In the genomic region with DNA sequence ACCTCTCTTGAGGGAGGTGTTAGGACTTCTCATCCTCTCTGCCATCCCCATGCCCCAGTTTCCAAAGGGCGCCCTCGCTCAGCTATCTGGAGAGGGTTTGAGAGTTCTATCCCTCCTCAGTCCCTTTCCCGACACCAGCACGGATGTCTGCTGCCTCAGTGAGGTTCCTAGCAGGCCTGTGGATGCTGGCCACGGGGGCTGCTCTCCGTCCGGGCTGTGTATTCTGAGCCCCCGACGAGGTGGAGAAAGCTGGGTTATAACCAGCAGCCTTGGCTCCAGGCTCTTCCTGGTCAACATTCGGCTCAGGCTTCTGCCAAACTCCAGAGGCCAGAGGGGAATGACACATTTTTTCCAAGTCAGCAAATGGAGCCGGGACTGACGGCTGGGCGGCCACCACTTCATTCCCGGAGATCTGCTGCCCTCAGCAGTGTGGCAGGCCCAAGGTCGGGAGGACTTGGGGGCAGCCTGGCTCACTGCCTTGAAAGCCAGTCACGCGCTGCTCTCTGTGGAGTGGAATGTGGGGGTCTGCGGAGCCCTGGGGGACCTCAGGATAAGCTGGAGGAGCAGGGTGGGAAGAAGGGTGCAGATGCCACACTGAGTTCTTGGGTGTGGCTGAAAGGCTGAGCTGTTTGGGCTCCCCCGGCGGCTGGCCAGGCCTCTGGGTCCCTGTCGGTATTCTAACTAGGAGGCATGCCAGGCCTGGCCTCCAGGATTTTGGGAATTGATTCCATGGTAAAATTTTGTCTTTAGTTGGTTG, we compare ENCODE assay signal across 8 cellular contexts. TPM values are rescaled to one million over a fixed set of nuclear protein-coding genes. Genes with fewer than 3 reads are reported as not detected.
DNase-seq lines count a peak whose midpoint lies in the region; ATAC-seq lines count a peak whose summit lies in the region.

No MANE protein-coding gene starts in this region.

- peaks cover 36% of the 10 kb centered on the region for H3K4me1 ChIP-seq in HUES64 (ENCODE audit: insufficient read depth, low read length)
- peaks cover 23 to 59% (median 57%) of the 10 kb centered on the region in 5 donors for H3K4me1 ChIP-seq in subcutaneous abdominal adipose tissue (ENCODE audit: control insufficient read depth in 5 of 5, insufficient read depth in 5 of 5, low read length in 5 of 5)

- 78% methylated on average over 21 of the region's 21 CpGs for WGBS in HUES64

- DNase-seq in astrocyte of the hippocampus (ENCODE audit: low read depth, low spot score) (peak; percentile 64), left kidney (ENCODE audit: low read depth, low spot score) (peak; percentile 35), Kasumi-1 (lab: John Stamatoyannopoulos, UW) (no peak), NCI-H1048 (lab: John Stamatoyannopoulos, UW) (no peak)
- no peak for DNase-seq in stimulated activated naive CD4-positive, alpha-beta T cell treated with Interleukin-2 at 50 U/mL for 16 hours (lab: John Stamatoyannopoulos, UW)

- ATAC-seq in GM19351 (IDR thresholded peaks at IDR 0.05; ENCODE audit: unreplicated experiment): no peak

- no peak overlapping the region for H3K4me3 ChIP-seq in HUES64 (ENCODE audit: low read length)
- H3K4me3 ChIP-seq in subcutaneous abdominal adipose tissue (ENCODE audit: low read depth in 1 of 5, low read length in 5 of 5): peak overlapping the region in 2 of 5 donors; percentile 49 to 70

- H3K27me3 ChIP-seq in HUES64 (ENCODE audit: insufficient read depth, low read length) (no peaks in the 10 kb centered on the region), subcutaneous abdominal adipose tissue (ENCODE audit: control insufficient read depth in 5 of 5, insufficient read depth in 4 of 5, low read length in 5 of 5) (no peaks in the 10 kb centered on the region)

- H3K9me3 ChIP-seq in HUES64 (ENCODE audit: insufficient read depth, low read depth, low read length): no peaks in the 10 kb centered on the region
- H3K9me3 ChIP-seq in subcutaneous abdominal adipose tissue (ENCODE audit: control insufficient read depth in 5 of 5, low read length in 5 of 5): no peaks in the 10 kb centered on the region

- H3K27ac ChIP-seq in HUES64 (ENCODE audit: low read depth, low read length): peak overlapping the region; percentile 54
- H3K27ac ChIP-seq in subcutaneous abdominal adipose tissue (ENCODE audit: low read depth, low read length): peak overlapping the region; percentile 100

- peaks cover 51% of the 10 kb centered on the region for H3K36me3 ChIP-seq in HUES64 (ENCODE audit: insufficient read depth, low read length)
- peaks cover 3 to 41% (median 25%) of the 10 kb centered on the region in 5 donors for H3K36me3 ChIP-seq in subcutaneous abdominal adipose tissue (ENCODE audit: control insufficient read depth in 5 of 5, insufficient read depth in 5 of 5, low read length in 5 of 5)

- no peak overlapping the region for H3K9ac ChIP-seq in HUES64 (ENCODE audit: low read depth, low read length)
- peak overlapping the region; percentile 31 to 96 (median 77) for H3K9ac ChIP-seq in subcutaneous abdominal adipose tissue (ENCODE audit: low read length in 5 of 5)

RNA-seq across cellular contexts. Expression of gene PTPA, which starts 27.4 kb away (rescaled TPM):
- 114 TPM for polyA plus RNA-seq in HUES64 (2013, experiment 1 of 2)
- polyA plus RNA-seq in HUES64 (2013, experiment 2 of 2): 121 TPM

RNA-seq across cellular contexts. Expression of gene CRAT, which starts 28.1 kb away (rescaled TPM):
- 8.1 TPM for polyA plus RNA-seq in HUES64 (2013, experiment 1 of 2)
- polyA plus RNA-seq in HUES64 (2013, experiment 2 of 2): 10.7 TPM

RNA-seq across cellular contexts. Expression of gene IER5L, which starts 39.4 kb away (rescaled TPM):
- 9.1 TPM for polyA plus RNA-seq in HUES64 (2013, experiment 1 of 2)
- polyA plus RNA-seq in HUES64 (2013, experiment 2 of 2): 13.9 TPM

RNA-seq across cellular contexts. Expression of gene DOLPP1, which starts 57.7 kb away (rescaled TPM):
- polyA plus RNA-seq in HUES64 (2013, experiment 1 of 2): 24.7 TPM
- 21.9 TPM for polyA plus RNA-seq in HUES64 (2013, experiment 2 of 2)

Comparison
In these comparisons a context has a peak if more than half of its experiments do, and no peak if none do; other contexts are left out.
1. DNase-seq: peak in astrocyte of the hippocampus (single experiment) and left kidney (single experiment); none in Kasumi-1 (0 of 2), stimulated activated naive CD4-positive, alpha-beta T cell treated with Interleukin-2 at 50 U/mL for 16 hours (single experiment) and NCI-H1048 (single experiment).